Comparison of ENCODE assay signal across 8 cellular contexts in the genomic region with DNA sequence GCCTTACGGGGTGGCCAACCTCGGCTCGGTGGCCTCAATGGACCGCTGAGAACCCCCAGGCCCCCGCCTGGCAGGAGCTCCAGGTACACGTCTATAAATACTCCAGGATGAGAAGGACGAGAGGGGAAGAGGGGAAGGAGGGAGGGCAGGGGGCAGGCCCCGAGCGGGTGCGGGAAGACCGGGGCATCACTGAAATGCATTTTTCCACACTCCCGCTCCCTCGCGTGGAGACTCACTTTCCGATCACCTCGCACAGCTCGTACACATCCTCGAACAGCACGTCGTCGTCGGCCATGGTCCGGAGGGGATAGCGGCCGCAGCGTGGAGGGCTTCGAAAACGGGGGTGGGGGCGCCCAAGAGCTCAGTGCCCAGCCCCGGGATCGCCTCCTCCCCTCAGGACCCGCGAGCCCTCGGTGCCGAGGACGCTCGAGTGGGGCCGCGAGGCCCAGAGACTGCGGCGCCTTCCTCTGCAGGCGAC. TPM values are rescaled to one million over a fixed set of nuclear protein-coding genes. Genes with fewer than 3 reads are reported as not detected.
DNase-seq lines count a peak whose midpoint lies in the region; ATAC-seq and TF ChIP-seq lines count a peak whose summit lies in the region.

No MANE protein-coding gene starts in this region.

- H4K20me1 ChIP-seq in IMR-90 (ENCODE audit: insufficient read depth, low read length), result no peaks in the 10 kb centered on the region; the same call in 1 of the 2 replicates

- H3K27me3 ChIP-seq in BE2C (no peaks in the 10 kb centered on the region), IMR-90 (ENCODE audit: control insufficient read depth, insufficient read depth, low read length) (peaks cover 8% of the 10 kb centered on the region), endodermal cell (ENCODE audit: control insufficient read depth, insufficient read depth, low read length, poor library complexity, severe bottlenecking) (no peaks in the 10 kb centered on the region), thymus (ENCODE audit: control insufficient read depth, insufficient read depth) (no peaks in the 10 kb centered on the region)

- peak overlapping the region; percentile 83 for H3K27ac Mint-ChIP-seq in endodermal cell

- H3K36me3 Mint-ChIP-seq in endodermal cell (ENCODE audit: low read depth), result no peaks in the 10 kb centered on the region

- peaks cover 0 to 10% of the 10 kb centered on the region in 2 experiments; a peak in 3 of 4 replicates for H3K79me1 ChIP-seq in IMR-90 (ENCODE audit: low read depth in 1 of 2, low read length in 2 of 2)

- TF ChIP-seq CTCF in BE2C (IDR thresholded peaks at IDR 0.05; ENCODE audit: low read depth, low read length) (0 out of 2 replicates have a peak, but pooled peaks have one; percentile 5), IMR-90 (conservative IDR thresholded peaks at IDR 0.05; ENCODE audit: low read depth, low read length) (no peak), WI38 (IDR thresholded peaks at IDR 0.05; ENCODE audit: low read depth, low read length) (no peak), endodermal cell (conservative IDR thresholded peaks at IDR 0.05) (peak; percentile 29)

- no peak overlapping the region for H3K18ac ChIP-seq in IMR-90 (ENCODE audit: low read depth, low read length)

- H3K9me3 ChIP-seq in BE2C (no peaks in the 10 kb centered on the region), IMR-90 (ENCODE audit: control insufficient read depth, insufficient read depth, low read length) (no peaks in the 10 kb centered on the region), endodermal cell (ENCODE audit: control insufficient read depth, low read length) (no peaks in the 10 kb centered on the region), thymus (ENCODE audit: control insufficient read depth) (no peaks in the 10 kb centered on the region)

- 0 out of 2 replicates have a peak overlapping the region, but pooled peaks have one; percentile 65 for H3K23ac ChIP-seq in IMR-90 (ENCODE audit: low read depth, low read length)

- H3K4ac ChIP-seq in IMR-90 (ENCODE audit: low read depth, low read length), result no peak overlapping the region; the same call in 1 of the 2 replicates

- H3K4me1 ChIP-seq in BE2C (no peaks in the 10 kb centered on the region), IMR-90 (ENCODE audit: control insufficient read depth, insufficient read depth, low read length) (no peaks in the 10 kb centered on the region), endodermal cell (ENCODE audit: control insufficient read depth, insufficient read depth, low read length) (no peaks in the 10 kb centered on the region), thymus (ENCODE audit: control insufficient read depth, insufficient read depth, low read length) (peaks cover 2% of the 10 kb centered on the region)

- dilution Hi-C loops in IMR-90 (cut with HindIII; ENCODE audit: low sequenced_read_pairs, unreplicated experiment), result no loop called here

- H4K8ac ChIP-seq in IMR-90 (ENCODE audit: low read depth in 2 of 2, low read length in 2 of 2), result no peak overlapping the region

- peak overlapping the region; percentile 94 for H3K9ac ChIP-seq in IMR-90 (ENCODE audit: low read depth, low read length)
- H3K9ac ChIP-seq in endodermal cell (ENCODE audit: extremely low read depth, low read length, poor library complexity, severe bottlenecking), result peak overlapping the region; percentile 34

- H3K9me1 ChIP-seq in IMR-90 (ENCODE audit: insufficient read depth, low read length), result no peaks in the 10 kb centered on the region

- peak overlapping the region; percentile 89 for H3K4me3 Mint-ChIP-seq in endodermal cell

- H2BK20ac ChIP-seq in IMR-90 (ENCODE audit: low read depth, low read length), result no peak overlapping the region

- no peak overlapping the region; the same call in 2 of the 3 replicates for H2BK15ac ChIP-seq in IMR-90 (ENCODE audit: low read depth, low read length)

- no peak overlapping the region; the same call in 1 of the 2 replicates for H3K14ac ChIP-seq in IMR-90 (replicated peaks; ENCODE audit: low read depth, low read length)

- no peak overlapping the region for H2AK9ac ChIP-seq in IMR-90 (replicated peaks; ENCODE audit: low read depth, low read length, poor library complexity)

- H3K9me3 Mint-ChIP-seq in endodermal cell, result peaks cover 46% of the 10 kb centered on the region

- 32% methylated on average over 18 of the region's 42 CpGs; no CpG with 5 or more reads in 1 of the 2 experiments for WGBS in IMR-90 (ENCODE audit: extremely low coverage in 2 of 2, insufficient read length in 1 of 2), 2 experiments
- WGBS in endodermal cell (ENCODE audit: insufficient coverage in 1 of 2, insufficient read length in 1 of 2), 2 experiments, result 0 to 1% methylated on average over 3 to 38 of the region's 42 CpGs
- under 1% methylated on average over 42 of the region's 42 CpGs for WGBS in thymus

- peaks cover 2% of the 10 kb centered on the region for H3K27me3 Mint-ChIP-seq in endodermal cell (ENCODE audit: insufficient read depth)

- CTCF ChIA-PET in IMR-90 (lab: Yijun Ruan, JAX), result no interaction called here

- in situ Hi-C loops in IMR-90 (cut with MboI; ENCODE audit: low sequenced_read_pairs), result no loop called here

- H3K36me3 ChIP-seq in BE2C, result no peaks in the 10 kb centered on the region
- no peaks in the 10 kb centered on the region for H3K36me3 ChIP-seq in IMR-90 (ENCODE audit: control insufficient read depth, insufficient read depth, low read length)
- H3K36me3 ChIP-seq in endodermal cell (ENCODE audit: control insufficient read depth, insufficient read depth, low read length), result no peaks in the 10 kb centered on the region
- H3K36me3 ChIP-seq in thymus (ENCODE audit: control insufficient read depth, insufficient read depth), result no peaks in the 10 kb centered on the region

- no peak for TF ChIP-seq POLR2A in IMR-90 (IDR thresholded peaks at IDR 0.05; ENCODE audit: low read depth, low read length)

- peak overlapping the region; percentile 65 for H2BK5ac ChIP-seq in IMR-90 (ENCODE audit: low read depth, low read length, poor library complexity, severe bottlenecking)

- H3K4me2 ChIP-seq in IMR-90 (ENCODE audit: low read depth, low read length), result peak overlapping the region; percentile 82

- no peak for TF ChIP-seq RAD21 in IMR-90 (IDR thresholded peaks at IDR 0.05; ENCODE audit: low read length)

- peak overlapping the region; percentile 81 for H3K27ac ChIP-seq in IMR-90 (ENCODE audit: insufficient read depth, low read length)
- H3K27ac ChIP-seq in endodermal cell (ENCODE audit: low read depth, low read length), result peak overlapping the region; percentile 53
- peak overlapping the region; percentile 74 for H3K27ac ChIP-seq in thymus (ENCODE audit: low read depth)

- H3K4me3 ChIP-seq in BE2C (ENCODE audit: low read depth, low read length) (peak overlapping the region; percentile 81), IMR-90 (ENCODE audit: insufficient read depth, low read depth, low read length) (peak overlapping the region; percentile 92), WI38 (ENCODE audit: low read depth, low read length) (peak overlapping the region; percentile 67), endodermal cell (ENCODE audit: low read length) (peak overlapping the region; percentile 96), thymus (ENCODE audit: low read length) (peak overlapping the region; percentile 69)

- POLR2A ChIA-PET in IMR-90 (lab: Charles Lee; ENCODE audit: unreplicated experiment), result interaction anchor here (0.6 kb wide), 1 partner anchor 124 kb away, joined by 4 read pairs; no protein-coding TSS in a partner anchor

- peaks cover 7% of the 10 kb centered on the region for H3K4me1 Mint-ChIP-seq in endodermal cell

- H4K91ac ChIP-seq in IMR-90 (ENCODE audit: insufficient read depth, low read depth, low read length), result no peak overlapping the region

- BruUV-seq in IMR-90 (replicated peaks; lab: Mats Ljungman, UMichigan), result no TSS peak

- H3K56ac ChIP-seq in IMR-90 (ENCODE audit: extremely low read depth, insufficient read depth, low read length), result peak overlapping the region; percentile 33

- intact Hi-C loops in IMR-90 (cut with micrococcal nuclease), result loop anchor here (2.0 to 5.0 kb wide), 3 partner anchors 316 to 1635 kb away; no protein-coding TSS in a partner anchor

- peak overlapping the region; percentile 19; the same call in 1 of the 2 replicates for H2BK120ac ChIP-seq in IMR-90 (ENCODE audit: low read depth, low read length)

- peak; percentile 55 for DNase-seq in BE2C
- DNase-seq in IMR-90, result no peak
- DNase-seq in endodermal cell, result peak; percentile 78
- DNase-seq in midbrain (lab: John Stamatoyannopoulos, UW), result peak; percentile 14
- no peak for DNase-seq in H4 (ENCODE audit: low spot score)

- H4K5ac ChIP-seq in IMR-90 (ENCODE audit: low read depth, low read length), result no peak overlapping the region

- H2AFZ ChIP-seq in IMR-90 (replicated peaks; ENCODE audit: low read length, poor library complexity), result peak overlapping the region; percentile 89

- H2AK5ac ChIP-seq in IMR-90 (ENCODE audit: low read depth, low read length), result peak overlapping the region; percentile 25; the same call in 1 of the 2 replicates

- ATAC-seq in GM19452 (IDR thresholded peaks at IDR 0.05; ENCODE audit: unreplicated experiment), result peak; percentile 17
- ATAC-seq in IMR-90 (ENCODE audit: low read depth), result peak; percentile 19

TF ChIP-seq in IMR-90, 13 proteins besides CTCF, POLR2A, EP300 and RAD21 (continues in another document):
- TF ChIP-seq FOS (IDR thresholded peaks at IDR 0.05; ENCODE audit: low read depth, low read length) (no peak), BHLHE40 (IDR thresholded peaks at IDR 0.05; ENCODE audit: low read depth, low read length) (no peak), MAZ (IDR thresholded peaks at IDR 0.05; ENCODE audit: borderline replicate concordance, low read depth, low read length) (no peak), CEBPB (IDR thresholded peaks at IDR 0.05; ENCODE audit: low read depth, low read length) (no peak), MAFK (IDR thresholded peaks at IDR 0.05; ENCODE audit: low read depth, low read length) (no peak), CHD1 (IDR thresholded peaks at IDR 0.05; ENCODE audit: low read depth, low read length) (no peak), RCOR1 (IDR thresholded peaks at IDR 0.05; ENCODE audit: insufficient replicate concordance, low read length) (no peak)

RNA-seq across cellular contexts. Expression of gene CASK, which starts 0.6 kb away (rescaled TPM):
- polyA plus RNA-seq in BE2C (2012; ENCODE audit: insufficient read depth, insufficient read length, low read depth), result 13.5 TPM
- total RNA-seq in IMR-90 (2012; rRNA removed) (17.7 and 21.9 TPM in 2 replicates), endodermal cell (10 to 100 TPM; 79.1 to 87.1 TPM)
- polyA plus RNA-seq in IMR-90 (2012; rRNA removed) (9.2 and 9.4 TPM in 2 replicates), thymus (15.7 TPM)
- polyA plus RNA-seq in IMR-90 (2012; cell fraction: cytosol; rRNA removed), result 2.9 and 3.7 TPM in 2 replicates
- polyA plus RNA-seq in IMR-90 (2012; cell fraction: nucleus; rRNA removed; ENCODE audit: low replicate concordance), result 1.7 and 6.2 TPM in 2 replicates
- 46.8 TPM for polyA plus RNA-seq in endodermal cell (2013, experiment 1 of 2)
- polyA plus RNA-seq in endodermal cell (2013, experiment 2 of 2), result 45.0 TPM
- total RNA-seq in H4 (2014; rRNA removed; shearing (Covaris generic)), result 19.8 and 21.7 TPM in 2 replicates

Comparison
In these comparisons a context has a peak if more than half of its experiments do, and no peak if none do; other contexts are left out.
1. DNase-seq: peak in BE2C (single experiment), endodermal cell (single experiment) and midbrain (single experiment); none in IMR-90 (single experiment) and H4 (single experiment).
2. CTCF ChIP-seq: peak in BE2C (single experiment) and endodermal cell (single experiment); none in IMR-90 (single experiment) and WI38 (single experiment).
3. Peak in every context shown above with its lines, with median percentiles within 50 percentile points of each other: H3K4me3 ChIP-seq and H3K27ac ChIP-seq.